ENCODE assay signal across 9 cellular contexts in the genomic region with DNA sequence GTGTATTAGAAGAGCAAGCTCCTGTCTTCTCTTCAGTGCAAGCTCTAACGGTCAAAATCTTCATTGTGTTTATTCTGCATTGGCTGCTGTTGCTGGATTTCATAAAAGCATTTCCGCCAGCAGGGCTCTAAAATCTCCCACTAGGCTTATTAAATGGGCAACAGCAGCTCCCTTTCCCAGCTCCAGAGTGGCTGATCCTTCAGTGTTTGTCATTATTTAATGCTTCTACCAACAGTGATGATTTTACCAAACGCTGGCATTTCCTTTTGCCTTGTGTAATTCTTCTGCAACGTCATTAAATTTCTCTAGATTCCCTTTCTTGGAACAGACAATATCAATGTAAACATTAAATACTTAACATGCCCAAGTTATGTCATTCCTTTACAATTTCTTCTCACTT. TPM values are rescaled to one million over a fixed set of nuclear protein-coding genes. Genes with fewer than 3 reads are reported as not detected.
DNase-seq lines count a peak whose midpoint lies in the region; ATAC-seq, FAIRE-seq and TF ChIP-seq lines count a peak whose summit lies in the region.
"Had no signal": no experiment of that assay in that cellular context is flagged by ENCODE, and none has a peak within 500 bp of the region (broad histone marks: within the 10 kb centered on the region; RNA-seq: fewer than 3 reads in every experiment).

No MANE protein-coding gene starts in this region.

- H3K4me1 ChIP-seq in endothelial cell of umbilical vein (ENCODE audit: control insufficient read depth, extremely low read depth, insufficient read depth, low read length) (peaks cover 56% of the 10 kb centered on the region), BE2C (no peaks in the 10 kb centered on the region)

- FAIRE-seq in endothelial cell of umbilical vein (lab: Jason Lieb, UNC): peak; percentile 54

- H3K4me3 ChIP-seq in endothelial cell of umbilical vein (replicated peaks in 1 of 3; ENCODE audit: insufficient read depth in 1 of 3, low read depth in 1 of 3, low read length in 3 of 3) (no peak overlapping the region), BE2C (ENCODE audit: low read depth, low read length) (no peak overlapping the region)
- H3K4me3 ChIP-seq: esophagus squamous epithelium had no signal

- no peak overlapping the region for H2AFZ ChIP-seq in endothelial cell of umbilical vein (ENCODE audit: low read depth, low read length)

- peak overlapping the region; percentile 39 for H3K4me2 ChIP-seq in endothelial cell of umbilical vein (ENCODE audit: insufficient read depth, low read length)

- H3K9me3 ChIP-seq in endothelial cell of umbilical vein (replicated peaks; ENCODE audit: control insufficient read depth, insufficient read depth, low read length) (no peaks in the 10 kb centered on the region), BE2C (no peaks in the 10 kb centered on the region)
- H3K9me3 ChIP-seq: esophagus squamous epithelium had no signal

- CTCF ChIA-PET in endothelial cell of umbilical vein (lab: Charles Lee): interaction anchor here (0.6 to 1.5 kb wide), 4 partner anchors 8 to 334 kb away, joined by 3 to 5 read pairs (median 4); no protein-coding TSS in a partner anchor

- TF ChIP-seq POLR2A in endothelial cell of umbilical vein (IDR thresholded peaks at IDR 0.05; ENCODE audit: low read depth, low read length): peak; percentile 31

- no peaks in the 10 kb centered on the region for H3K9me1 ChIP-seq in endothelial cell of umbilical vein (replicated peaks; ENCODE audit: control insufficient read depth, extremely low read depth, insufficient read depth, low read length)

- DNase-seq in GM04503 (ENCODE audit: low read depth) (peak; percentile 83), NCI-H460 (ENCODE audit: extremely low read depth, low read depth) (peak; percentile 85), endothelial cell of umbilical vein (ENCODE audit: low read depth, low spot score) (peak; percentile 79), putamen (ENCODE audit: low spot score) (peak; percentile 22), T1000 (lab: John Stamatoyannopoulos, UW) (no peak), BE2C (no peak)
- DNase-seq: activated CD4-positive, alpha-beta T cell treated with anti-CD3 and anti-CD28 coated beads for 36 hours; esophagus squamous epithelium had no signal

- BruUV-seq in endothelial cell of umbilical vein (replicated peaks; lab: Mats Ljungman, UMichigan): no TSS peak

- H3K9ac ChIP-seq in endothelial cell of umbilical vein (replicated peaks; ENCODE audit: extremely low read depth, insufficient read depth, low read length): peak overlapping the region; percentile 46

- ATAC-seq in HG03378 (IDR thresholded peaks at IDR 0.05; ENCODE audit: unreplicated experiment): no peak
- ATAC-seq: activated CD4-positive, alpha-beta T cell treated with anti-CD3 and anti-CD28 coated beads for 36 hours had no signal

- intact Hi-C loops in endothelial cell of umbilical vein (cut with micrococcal nuclease): loop anchor here (1.0 kb wide), 2 partner anchors 13 to 20 kb away; partner anchors contain the start of gene SLC7A11

- dilution Hi-C loops in endothelial cell of umbilical vein (cut with MboI; ENCODE audit: extremely low pct_ligation_motif_present, low sequenced_read_pairs): no loop called here

- TF ChIP-seq CTCF in endothelial cell of umbilical vein (IDR thresholded peaks at IDR 0.05; ENCODE audit: extremely low read depth in 1 of 2, insufficient read depth in 1 of 2, low read depth in 1 of 2, low read length in 2 of 2): peak in 1 of 2 donors; percentile 10
- no peak for TF ChIP-seq CTCF in BE2C (IDR thresholded peaks at IDR 0.05; ENCODE audit: low read depth, low read length)

- H3K27ac ChIP-seq in endothelial cell of umbilical vein (ENCODE audit: insufficient read depth, low read depth, low read length): peak overlapping the region; percentile 67
- H3K27ac ChIP-seq: esophagus squamous epithelium had no signal

- POLR2A ChIA-PET in endothelial cell of umbilical vein (lab: Charles Lee): interaction anchor here (0.8 kb wide), 1 partner anchor 14 kb away, joined by 3 read pairs; no protein-coding TSS in a partner anchor

- H4K20me1 ChIP-seq in endothelial cell of umbilical vein (replicated peaks; ENCODE audit: control insufficient read depth, extremely low read depth, insufficient read depth, low read length): no peaks in the 10 kb centered on the region

- H3K27me3 ChIP-seq in endothelial cell of umbilical vein (ENCODE audit: control insufficient read depth in 2 of 2, insufficient read depth in 2 of 2, low read length in 2 of 2): no peaks in the 10 kb centered on the region
- no peaks in the 10 kb centered on the region for H3K27me3 ChIP-seq in BE2C
- H3K27me3 ChIP-seq: esophagus squamous epithelium had no signal

- H3K79me2 ChIP-seq in endothelial cell of umbilical vein (ENCODE audit: control insufficient read depth, insufficient read depth, low read length): peaks cover 91% of the 10 kb centered on the region

- H3K36me3 ChIP-seq in endothelial cell of umbilical vein (ENCODE audit: control insufficient read depth in 2 of 2, extremely low read depth in 1 of 2, insufficient read depth in 2 of 2, low read length in 2 of 2) (peaks cover 3 to 33% of the 10 kb centered on the region in 2 experiments), BE2C (no peaks in the 10 kb centered on the region)
- H3K36me3 ChIP-seq: esophagus squamous epithelium had no signal

TF ChIP-seq in endothelial cell of umbilical vein, 7 proteins besides CTCF, POLR2A, EP300 and RAD21:
- TF ChIP-seq JUN (IDR thresholded peaks at IDR 0.05; ENCODE audit: borderline replicate concordance, insufficient read depth, insufficient read length, low read depth) (peak; percentile 57), POLR2AphosphoS5 (IDR thresholded peaks at IDR 0.05; ENCODE audit: insufficient read depth, low read depth, low read length) (peak; percentile 15)
- TF ChIP-seq, protein P1, sequence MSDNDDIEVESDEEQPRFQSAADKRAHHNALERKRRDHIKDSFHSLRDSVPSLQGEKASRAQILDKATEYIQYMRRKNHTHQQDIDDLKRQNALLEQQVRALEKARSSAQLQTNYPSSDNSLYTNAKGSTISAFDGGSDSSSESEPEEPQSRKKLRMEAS (IDR thresholded peaks at IDR 0.05; ENCODE audit: insufficient read depth, insufficient read length): no peak

RNA-seq across cellular contexts. Expression of gene SLC7A11, which starts 20.1 kb away (rescaled TPM):
- total RNA-seq in NCI-H460 (2014; rRNA removed; shearing (Covaris generic)): 208 and 225 TPM in 2 replicates
- 151 and 264 TPM in 2 replicates for polyA plus RNA-seq in NCI-H460 (2014; cell fraction: nucleus; rRNA removed)
- 79.3 and 82.7 TPM in 2 replicates for total RNA-seq in endothelial cell of umbilical vein
- polyA plus RNA-seq in endothelial cell of umbilical vein: 22.8 and 28.4 TPM in 2 replicates
- polyA plus RNA-seq in endothelial cell of umbilical vein (2011; cell fraction: cytosol; rRNA removed): 19.6 and 23.6 TPM in 2 replicates
- polyA plus RNA-seq in endothelial cell of umbilical vein (2011; cell fraction: nucleus; rRNA removed): 65.9 and 76.9 TPM in 2 replicates
- polyA plus RNA-seq in endothelial cell of umbilical vein (2012): 39.1 and 58.9 TPM in 2 replicates
- polyA minus RNA-seq in endothelial cell of umbilical vein: 263 and 304 TPM in 2 replicates
- 59.9 TPM for polyA minus RNA-seq in endothelial cell of umbilical vein (2011; cell fraction: cytosol; rRNA and poly(A)+ RNA removed)
- 162 and 225 TPM in 2 replicates for polyA minus RNA-seq in endothelial cell of umbilical vein (2011; cell fraction: nucleus; rRNA and poly(A)+ RNA removed)
- polyA plus RNA-seq in BE2C (2012; ENCODE audit: insufficient read depth, insufficient read length, low read depth): 5.2 TPM

Comparison
In these comparisons a context has a peak if more than half of its experiments do, and no peak if none do; other contexts are left out.
1. DNase-seq: peak in GM04503 (single experiment), NCI-H460 (single experiment), endothelial cell of umbilical vein (single experiment) and putamen (single experiment); none in T1000 (single experiment) and BE2C (single experiment).